31 cellular contexts compared by ENCODE assay signal in genomic region chr11:6548121-6548520, GRCh38.
"Had no signal": no experiment of that assay in that cellular context is flagged by ENCODE, and none has a peak within 500 bp of the region (broad histone marks: within the 10 kb centered on the region; RNA-seq: fewer than 3 reads in every experiment).

No MANE protein-coding gene starts in this region.

- ATAC-seq: activated CD4-positive, alpha-beta T cell treated with anti-CD3 and anti-CD28 coated beads for 36 hours; activated CD8-positive, alpha-beta memory T cell treated with anti-CD3 and anti-CD28 coated beads, Interleukin-2, amount 10 ng/mL, durations not matched to agents 7 days and 5 days; activated CD8-positive, alpha-beta T cell treated with anti-CD3 and anti-CD28 coated beads, Interleukin-2, amount 10 ng/mL, durations not matched to agents 7 days and 5 days; activated naive CD8-positive, alpha-beta T cell treated with anti-CD3 and anti-CD28 coated beads, Interleukin-2, amount 50 U/mL, for 24 hours; body of pancreas; esophagus mucosa had no signal

- H3K27me3 Mint-ChIP-seq: activated CD4-positive, alpha-beta memory T cell treated with anti-CD3 and anti-CD28 coated beads for 36 hours; activated CD4-positive, alpha-beta T cell treated with anti-CD3 and anti-CD28 coated beads for 36 hours; activated CD4-positive, alpha-beta T cell treated with anti-CD3 and anti-CD28 coated beads, Interleukin-2, amount 10 ng/mL, durations not matched to agents 24 days and 14 days; activated CD8-positive, alpha-beta memory T cell treated with anti-CD3 and anti-CD28 coated beads, Interleukin-2, amount 10 ng/mL, durations not matched to agents 7 days and 5 days; activated naive CD4-positive, alpha-beta T cell treated with anti-CD3 and anti-CD28 coated beads, Interleukin-2, amount 50 U/mL, for 24 hours; activated naive CD8-positive, alpha-beta T cell treated with anti-CD3 and anti-CD28 coated beads for 36 hours; activated naive CD8-positive, alpha-beta T cell treated with anti-CD3 and anti-CD28 coated beads, Interleukin-2, amount 50 U/mL, for 24 hours had no signal

- FAIRE-seq: endometrium, frontal cortex had no signal

- H3K9me3 Mint-ChIP-seq: activated CD4-positive, alpha-beta memory T cell treated with anti-CD3 and anti-CD28 coated beads for 36 hours; activated CD4-positive, alpha-beta T cell treated with anti-CD3 and anti-CD28 coated beads, Interleukin-2, amount 10 ng/mL, durations not matched to agents 24 days and 14 days; activated naive CD4-positive, alpha-beta T cell treated with anti-CD3 and anti-CD28 coated beads for 36 hours; activated naive CD4-positive, alpha-beta T cell treated with anti-CD3 and anti-CD28 coated beads, Interleukin-2, amount 50 U/mL, for 24 hours; activated naive CD8-positive, alpha-beta T cell treated with anti-CD3 and anti-CD28 coated beads for 36 hours; activated naive CD8-positive, alpha-beta T cell treated with anti-CD3 and anti-CD28 coated beads, Interleukin-2, amount 50 U/mL, for 24 hours; activated T-helper 1 cell treated with anti-CD3 and anti-CD28 coated beads, Interleukin-12 subunit alpha, Interleukin-12 subunit beta, Interleukin-2, Interleukin-4 antibody, amounts not matched to agents 30 ng/mL and 10 ng/mL and 1 ng/mL, durations not matched to agents 14 hours and 24 hours and 36 hours; activated T-helper 2 cell treated with anti-CD3 and anti-CD28 coated beads, Interferon-gamma antibody, Interleukin-2, Interleukin-4, amounts not matched to agents 10 μg/mL and 5 μg/mL and 100 μg/mL, durations not matched to agents 14 hours and 24 hours and 36 hours had no signal

- H3K4me1 ChIP-seq: adrenal gland, colonic mucosa had no signal

- DNase-seq: activated CD4-positive, alpha-beta memory T cell treated with anti-CD3 and anti-CD28 coated beads for 36 hours; activated CD4-positive, alpha-beta T cell treated with anti-CD3 and anti-CD28 coated beads for 36 hours; activated CD4-positive, alpha-beta T cell treated with anti-CD3 and anti-CD28 coated beads, Interleukin-2, amount 10 ng/mL, durations not matched to agents 24 days and 14 days; activated CD4-positive, CD25-positive, alpha-beta regulatory T cell; activated CD4-positive, CD25-positive, alpha-beta regulatory T cell treated with anti-CD3 and anti-CD28 coated beads, Interleukin-2, amount 50 U/mL, for 72 hours; activated CD8-positive, alpha-beta memory T cell treated with anti-CD3 and anti-CD28 coated beads, Interleukin-2, amount 10 ng/mL, durations not matched to agents 7 days and 5 days; activated CD8-positive, alpha-beta memory T cell treated with anti-CD3 and anti-CD28 coated beads, Interleukin-2, amount 50 U/mL, for 4 hours; activated effector memory CD4-positive, alpha-beta T cell treated with anti-CD3 and anti-CD28 coated beads, Interleukin-2, amount 50 U/mL, for 16 hours; activated naive CD4-positive, alpha-beta T cell treated with anti-CD3 and anti-CD28 coated beads for 36 hours; activated naive CD8-positive, alpha-beta T cell treated with anti-CD3 and anti-CD28 coated beads for 36 hours; activated naive CD8-positive, alpha-beta T cell treated with anti-CD3 and anti-CD28 coated beads, Interleukin-2, amount 50 U/mL, for 24 hours; activated T-cell treated with anti-CD3 and anti-CD28 coated beads, Interleukin-2, amount 50 U/mL, for 1 hour; activated T-cell treated with anti-CD3 and anti-CD28 coated beads, Interleukin-2, amount 50 U/mL, for 48 hours; adrenal gland; amygdala; body of pancreas; central memory CD4-positive, alpha-beta T cell; cerebellar nuclear complex; colonic mucosa; effector CD8-positive, alpha-beta T cell; foreskin fibroblast; head of caudate nucleus; T-helper 2 cell had no signal

- H3K4me3 Mint-ChIP-seq: activated CD4-positive, alpha-beta memory T cell treated with anti-CD3 and anti-CD28 coated beads for 36 hours; activated CD4-positive, alpha-beta T cell treated with anti-CD3 and anti-CD28 coated beads for 36 hours; activated CD4-positive, alpha-beta T cell treated with anti-CD3 and anti-CD28 coated beads, Interleukin-2, amount 10 ng/mL, durations not matched to agents 24 days and 14 days; activated CD8-positive, alpha-beta memory T cell treated with anti-CD3 and anti-CD28 coated beads, Interleukin-2, amount 10 ng/mL, durations not matched to agents 7 days and 5 days; activated CD8-positive, alpha-beta T cell treated with anti-CD3 and anti-CD28 coated beads, Interleukin-2, amount 10 ng/mL, durations not matched to agents 7 days and 5 days; activated naive CD4-positive, alpha-beta T cell treated with anti-CD3 and anti-CD28 coated beads for 36 hours; activated naive CD4-positive, alpha-beta T cell treated with anti-CD3 and anti-CD28 coated beads, Interleukin-2, amount 50 U/mL, for 24 hours; activated naive CD8-positive, alpha-beta T cell treated with anti-CD3 and anti-CD28 coated beads for 36 hours; activated naive CD8-positive, alpha-beta T cell treated with anti-CD3 and anti-CD28 coated beads, Interleukin-2, amount 50 U/mL, for 24 hours; activated T-helper 1 cell treated with anti-CD3 and anti-CD28 coated beads, Interleukin-12 subunit alpha, Interleukin-12 subunit beta, Interleukin-2, Interleukin-4 antibody, amounts not matched to agents 30 ng/mL and 10 ng/mL and 1 ng/mL, durations not matched to agents 14 hours and 24 hours and 36 hours had no signal

- H3K27me3 ChIP-seq: adrenal gland, body of pancreas, cardiac muscle cell, colonic mucosa had no signal

- H3K4me3 ChIP-seq: adrenal gland, body of pancreas, cardiac muscle cell, colonic mucosa had no signal

- H3K27ac Mint-ChIP-seq: activated CD4-positive, alpha-beta memory T cell treated with anti-CD3 and anti-CD28 coated beads for 36 hours; activated CD4-positive, alpha-beta T cell treated with anti-CD3 and anti-CD28 coated beads for 36 hours; activated CD4-positive, alpha-beta T cell treated with anti-CD3 and anti-CD28 coated beads, Interleukin-2, amount 10 ng/mL, durations not matched to agents 24 days and 14 days; activated CD8-positive, alpha-beta memory T cell treated with anti-CD3 and anti-CD28 coated beads, Interleukin-2, amount 10 ng/mL, durations not matched to agents 7 days and 5 days; activated CD8-positive, alpha-beta T cell treated with anti-CD3 and anti-CD28 coated beads, Interleukin-2, amount 10 ng/mL, durations not matched to agents 7 days and 5 days; activated naive CD4-positive, alpha-beta T cell treated with anti-CD3 and anti-CD28 coated beads for 36 hours; activated naive CD4-positive, alpha-beta T cell treated with anti-CD3 and anti-CD28 coated beads, Interleukin-2, amount 50 U/mL, for 24 hours; activated naive CD8-positive, alpha-beta T cell treated with anti-CD3 and anti-CD28 coated beads for 36 hours; activated naive CD8-positive, alpha-beta T cell treated with anti-CD3 and anti-CD28 coated beads, Interleukin-2, amount 50 U/mL, for 24 hours; activated T-helper 1 cell treated with anti-CD3 and anti-CD28 coated beads, Interleukin-12 subunit alpha, Interleukin-12 subunit beta, Interleukin-2, Interleukin-4 antibody, amounts not matched to agents 30 ng/mL and 10 ng/mL and 1 ng/mL, durations not matched to agents 14 hours and 24 hours and 36 hours; activated T-helper 2 cell treated with anti-CD3 and anti-CD28 coated beads, Interferon-gamma antibody, Interleukin-2, Interleukin-4, amounts not matched to agents 10 μg/mL and 5 μg/mL and 100 μg/mL, durations not matched to agents 14 hours and 24 hours and 36 hours had no signal

- H3K36me3 Mint-ChIP-seq: activated CD8-positive, alpha-beta memory T cell treated with anti-CD3 and anti-CD28 coated beads, Interleukin-2, amount 10 ng/mL, durations not matched to agents 7 days and 5 days; activated naive CD8-positive, alpha-beta T cell treated with anti-CD3 and anti-CD28 coated beads for 36 hours had no signal

- H3K27ac ChIP-seq: adrenal gland, body of pancreas, cardiac muscle cell, colonic mucosa had no signal

- H3K4me1 Mint-ChIP-seq: activated CD4-positive, alpha-beta T cell treated with anti-CD3 and anti-CD28 coated beads for 36 hours; activated naive CD4-positive, alpha-beta T cell treated with anti-CD3 and anti-CD28 coated beads, Interleukin-2, amount 50 U/mL, for 24 hours; activated naive CD8-positive, alpha-beta T cell treated with anti-CD3 and anti-CD28 coated beads, Interleukin-2, amount 50 U/mL, for 24 hours had no signal

- H3K9me3 ChIP-seq: adrenal gland, body of pancreas, colonic mucosa had no signal

- H3K36me3 ChIP-seq: cardiac muscle cell had no signal
